Comparison of ENCODE assay signal across 12 cellular contexts in the genomic region with DNA sequence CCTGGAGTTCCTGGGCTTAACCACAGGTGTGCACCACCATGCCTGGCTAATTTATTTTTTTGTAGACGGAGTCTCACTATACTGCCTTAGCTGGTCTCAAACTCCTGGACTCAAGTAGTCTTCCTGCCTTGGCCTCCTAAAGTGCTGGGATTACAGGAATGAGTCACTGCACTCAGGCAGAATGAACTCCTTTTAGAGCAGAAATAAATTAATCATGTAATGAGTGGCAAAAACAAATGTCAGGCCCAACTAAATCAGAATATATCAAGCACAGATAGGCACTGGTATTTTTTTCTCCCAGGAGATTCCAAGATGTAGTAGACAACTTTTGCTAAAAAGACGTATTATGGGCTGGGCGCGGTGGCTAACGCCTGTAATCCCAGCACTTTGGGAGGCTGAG. TPM values are rescaled to one million over a fixed set of nuclear protein-coding genes. Genes with fewer than 3 reads are reported as not detected.
DNase-seq lines count a peak whose midpoint lies in the region; FAIRE-seq and TF ChIP-seq lines count a peak whose summit lies in the region.
"Had no signal": no experiment of that assay in that cellular context is flagged by ENCODE, and none has a peak within 500 bp of the region (broad histone marks: within the 10 kb centered on the region; RNA-seq: fewer than 3 reads in every experiment).

No MANE protein-coding gene starts in this region.

- H3K27ac Mint-ChIP-seq in activated naive CD4-positive, alpha-beta T cell treated with anti-CD3 and anti-CD28 coated beads, Interleukin-2, amount 50 U/mL, for 24 hours: peak overlapping the region; percentile 62

- no peak for DNase-seq in activated naive CD4-positive, alpha-beta T cell (lab: John Stamatoyannopoulos, UW)
- no peak for DNase-seq in RWPE1 (ENCODE audit: low spot score)
- no peak for DNase-seq in epithelial cell of prostate (ENCODE audit: low read depth, low spot score)
- no peak for DNase-seq in NCI-H748 treated with DMSO at 0.1 percent for 48 hours (lab: John Stamatoyannopoulos, UW)
- DNase-seq in central memory CD4-positive, alpha-beta T cell: no peak
- no peak for DNase-seq in GM12892 (ENCODE audit: insufficient read length)
- DNase-seq: activated CD8-positive, alpha-beta memory T cell treated with anti-CD3 and anti-CD28 coated beads for 24 hours; NCI-H187; NK-92 treated with Interleukin-12 subunit alpha and Interleukin-12 subunit beta, amount 100 ng/mL, for 24 hours; SW 1271 had no signal

- H3K9me3 ChIP-seq in subcutaneous abdominal adipose tissue (ENCODE audit: control insufficient read depth in 5 of 5, low read length in 5 of 5): no peaks in the 10 kb centered on the region

- no peak for TF ChIP-seq CTCF in RWPE1 (conservative IDR thresholded peaks at IDR 0.05; ENCODE audit: low read depth)

- no peak for TF ChIP-seq POLR2A in GM12892 (IDR thresholded peaks at IDR 0.05; ENCODE audit: low read depth, low read length)

- peaks cover 39% of the 10 kb centered on the region for H3K4me1 Mint-ChIP-seq in activated naive CD4-positive, alpha-beta T cell treated with anti-CD3 and anti-CD28 coated beads, Interleukin-2, amount 50 U/mL, for 24 hours

- H3K27me3 ChIP-seq in subcutaneous abdominal adipose tissue (ENCODE audit: control insufficient read depth in 5 of 5, insufficient read depth in 4 of 5, low read length in 5 of 5): no peaks in the 10 kb centered on the region

- H3K9me3 Mint-ChIP-seq in activated naive CD4-positive, alpha-beta T cell treated with anti-CD3 and anti-CD28 coated beads, Interleukin-2, amount 50 U/mL, for 24 hours: no peaks in the 10 kb centered on the region

- H3K4me3 ChIP-seq in subcutaneous abdominal adipose tissue (ENCODE audit: low read depth in 1 of 5, low read length in 5 of 5): no peak overlapping the region

- peaks cover 0 to 18% (median 14%) of the 10 kb centered on the region in 5 donors for H3K4me1 ChIP-seq in subcutaneous abdominal adipose tissue (ENCODE audit: control insufficient read depth in 5 of 5, insufficient read depth in 5 of 5, low read length in 5 of 5)

- no peak for FAIRE-seq in GM12892 (lab: Jason Lieb, UNC)

- H3K36me3 ChIP-seq in subcutaneous abdominal adipose tissue (ENCODE audit: control insufficient read depth in 5 of 5, insufficient read depth in 5 of 5, low read length in 5 of 5): peaks cover 22 to 62% (median 59%) of the 10 kb centered on the region in 5 donors

- H3K9ac ChIP-seq in subcutaneous abdominal adipose tissue (ENCODE audit: low read length in 5 of 5): peak overlapping the region in 3 of 5 donors; percentile 11 to 52 (median 16)

- peaks cover 30% of the 10 kb centered on the region for H3K36me3 Mint-ChIP-seq in activated naive CD4-positive, alpha-beta T cell treated with anti-CD3 and anti-CD28 coated beads, Interleukin-2, amount 50 U/mL, for 24 hours

- H3K27ac ChIP-seq in RWPE1 (peak overlapping the region; percentile 52; the same call in 1 of the 2 replicates), epithelial cell of prostate (peak overlapping the region; percentile 81), subcutaneous abdominal adipose tissue (ENCODE audit: low read depth, low read length) (no peak overlapping the region)

- POLR2A ChIA-PET in RWPE1 (lab: Yijun Ruan, JAX; ENCODE audit: low non-redundant PET): no interaction called here

- CTCF ChIA-PET in RWPE1 (lab: Yijun Ruan, JAX): no interaction called here

- H3K4me3 Mint-ChIP-seq in activated naive CD4-positive, alpha-beta T cell treated with anti-CD3 and anti-CD28 coated beads, Interleukin-2, amount 50 U/mL, for 24 hours: peak overlapping the region; percentile 98

- H3K27me3 Mint-ChIP-seq in activated naive CD4-positive, alpha-beta T cell treated with anti-CD3 and anti-CD28 coated beads, Interleukin-2, amount 50 U/mL, for 24 hours: no peaks in the 10 kb centered on the region

RNA-seq across cellular contexts. Expression of gene RPS10, which starts 2.6 kb away (rescaled TPM):
- 4,762 TPM for polyA plus RNA-seq in GM12892 (2012; ENCODE audit: missing spikeins)

RNA-seq across cellular contexts. Expression of gene NUDT3, which starts 30.8 kb away (rescaled TPM):
- polyA plus RNA-seq in GM12892 (2012; ENCODE audit: missing spikeins): 4.6 TPM

RNA-seq across cellular contexts. Expression of gene PACSIN1, which starts 42.6 kb away (rescaled TPM):
- polyA plus RNA-seq in GM12892 (2012; ENCODE audit: missing spikeins): 0.06 TPM
